In the genomic region with DNA sequence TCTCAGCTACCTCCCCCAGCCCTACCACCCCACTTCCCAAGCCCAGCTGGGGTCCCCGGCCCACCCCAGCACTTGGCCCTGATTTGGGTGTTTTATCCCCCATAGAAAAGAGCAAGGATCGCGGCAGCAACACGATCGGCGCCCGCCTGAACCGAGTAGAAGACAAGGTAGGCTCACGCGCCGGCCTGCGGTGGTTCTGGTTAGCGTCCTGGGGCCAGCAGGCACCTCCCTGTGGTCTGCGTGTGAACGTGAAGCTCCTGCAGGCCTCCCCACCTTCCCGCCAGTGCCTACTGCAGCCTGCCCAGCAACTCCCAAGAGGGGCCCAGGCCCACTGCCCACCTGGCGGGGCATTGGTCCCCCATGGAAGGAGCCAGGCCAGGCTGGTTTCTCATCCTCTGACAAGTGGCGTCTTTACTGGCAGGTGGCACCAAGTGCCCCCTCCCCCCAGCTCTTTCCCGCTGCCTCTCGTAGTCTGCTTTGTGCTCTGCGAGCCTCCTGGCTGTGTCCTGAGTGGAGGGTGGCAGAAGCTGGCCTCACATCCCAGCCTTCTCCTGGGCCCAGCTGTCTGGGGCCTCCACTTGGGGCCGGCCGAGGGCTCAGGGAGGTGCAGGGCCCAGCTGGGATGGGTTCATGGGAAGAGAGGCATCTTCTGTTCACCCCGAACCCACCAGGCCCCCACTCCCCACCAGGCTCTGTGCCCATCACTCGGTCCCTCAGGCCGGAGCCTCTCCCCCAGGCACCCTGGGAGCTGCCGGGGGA, we compare ENCODE assay signal across 8 cellular contexts.
A peak's percentile ranks its signal among the peaks of the same experiment; 100 is the strongest.
DNase-seq lines count a peak whose midpoint lies in the region; ATAC-seq, FAIRE-seq and TF ChIP-seq lines count a peak whose summit lies in the region.
"Had no signal": no experiment of that assay in that cellular context is flagged by ENCODE, and none has a peak within 500 bp of the region (broad histone marks: within the 10 kb centered on the region; RNA-seq: fewer than 3 reads in every experiment).

No MANE protein-coding gene starts in this region.

- intact Hi-C loops in left cardiac atrium (cut with DNase I), result no loop called here

- no peaks in the 10 kb centered on the region for H4K20me1 ChIP-seq in MM.1S (ENCODE audit: insufficient read depth, low read length)

- peaks cover 21% of the 10 kb centered on the region for H3F3A ChIP-seq in MM.1S (ENCODE audit: insufficient read depth, low read length)

- peak; percentile 64 for DNase-seq in MM.1S
- peak; percentile 26 for DNase-seq in left cardiac atrium
- no peak for DNase-seq in GM12892 (ENCODE audit: insufficient read length)
- DNase-seq in KG1 (lab: John Stamatoyannopoulos, UW), result no peak
- no peak for DNase-seq in NOMO-1 treated with DMSO at 0.1 percent for 48 hours (lab: John Stamatoyannopoulos, UW; ENCODE audit: unreplicated experiment)

- H3K9me3 ChIP-seq in MM.1S (replicated peaks; ENCODE audit: insufficient read depth, low read length), result no peaks in the 10 kb centered on the region
- no peaks in the 10 kb centered on the region for H3K9me3 ChIP-seq in skeletal muscle tissue (ENCODE audit: control insufficient read depth in 3 of 3, low read length in 3 of 3)

- H3K9ac ChIP-seq in MM.1S (ENCODE audit: low read length), result peak overlapping the region; percentile 96
- peak overlapping the region in 2 of 3 donors; percentile 76 to 81 for H3K9ac ChIP-seq in skeletal muscle tissue (ENCODE audit: low read depth in 1 of 3, low read length in 3 of 3)

- no peak for TF ChIP-seq CTCF in MM.1S (IDR thresholded peaks at IDR 0.05; ENCODE audit: low read length)

- H3K4me3 ChIP-seq in MM.1S (ENCODE audit: low read length) (peak overlapping the region; percentile 52), skeletal muscle tissue (ENCODE audit: low read length in 3 of 3) (peak overlapping the region in 1 of 3 donors; percentile 71)

- no peaks in the 10 kb centered on the region for H3K27me3 ChIP-seq in MM.1S (replicated peaks; ENCODE audit: insufficient read depth, low read length)
- H3K27me3 ChIP-seq in skeletal muscle tissue (ENCODE audit: control insufficient read depth in 3 of 3, insufficient read depth in 3 of 3, low read length in 3 of 3), result no peaks in the 10 kb centered on the region

- ATAC-seq in SK-N-SH treated with all-trans-retinoic acid at 6 μM for 48 hours (peak; percentile 36), left cardiac atrium (peak; percentile 4 to 9)

- no peaks in the 10 kb centered on the region for H3K9me2 ChIP-seq in MM.1S (replicated peaks; ENCODE audit: insufficient read depth, low read length)

- TF ChIP-seq POLR2A in GM12892 (IDR thresholded peaks at IDR 0.05; ENCODE audit: low read depth, low read length), result no peak

- H3K36me3 ChIP-seq in MM.1S (replicated peaks; ENCODE audit: insufficient read depth, low read length) (no peaks in the 10 kb centered on the region), skeletal muscle tissue (ENCODE audit: control insufficient read depth in 3 of 3, insufficient read depth in 3 of 3, low read length in 3 of 3) (no peaks in the 10 kb centered on the region)

- peak overlapping the region; percentile 86 for H3K4me2 ChIP-seq in MM.1S (ENCODE audit: low read depth, low read length)

- H3K27ac ChIP-seq in MM.1S (ENCODE audit: low read length) (peak overlapping the region; percentile 100), skeletal muscle tissue (ENCODE audit: low read depth, low read length) (peak overlapping the region; percentile 51)

- FAIRE-seq in GM12892 (lab: Jason Lieb, UNC), result no peak
- FAIRE-seq: keratinocyte had no signal

- H3K4me1 ChIP-seq in MM.1S (ENCODE audit: low read length), result peaks cover 69% of the 10 kb centered on the region
- peaks cover 22 to 30% (median 24%) of the 10 kb centered on the region in 3 donors for H3K4me1 ChIP-seq in skeletal muscle tissue (ENCODE audit: control insufficient read depth in 3 of 3, insufficient read depth in 3 of 3, low read length in 3 of 3)

- H3K79me2 ChIP-seq in MM.1S (ENCODE audit: low read length), result no peaks in the 10 kb centered on the region

- no peak overlapping the region for H2AFZ ChIP-seq in MM.1S (ENCODE audit: low read length)

TF ChIP-seq in SK-N-SH treated with all-trans-retinoic acid at 6 μM for 48 hours, 23 proteins besides CTCF, POLR2A, EP300 and RAD21:
- no peak for TF ChIP-seq CSDC2 (CRISPR knock-in tag; IDR thresholded peaks at IDR 0.05)
- TF ChIP-seq TCF4 (CRISPR knock-in tag; IDR thresholded peaks at IDR 0.05; ENCODE audit: borderline replicate concordance), result no peak
- TF ChIP-seq TOX (CRISPR knock-in tag; IDR thresholded peaks at IDR 0.05; ENCODE audit: borderline replicate concordance), result no peak
- no peak for TF ChIP-seq BACH2 (CRISPR knock-in tag; IDR thresholded peaks at IDR 0.05; ENCODE audit: borderline replicate concordance)
- TF ChIP-seq PPARA (CRISPR knock-in tag; IDR thresholded peaks at IDR 0.05; ENCODE audit: borderline replicate concordance), result no peak
- TF ChIP-seq, protein P1, sequence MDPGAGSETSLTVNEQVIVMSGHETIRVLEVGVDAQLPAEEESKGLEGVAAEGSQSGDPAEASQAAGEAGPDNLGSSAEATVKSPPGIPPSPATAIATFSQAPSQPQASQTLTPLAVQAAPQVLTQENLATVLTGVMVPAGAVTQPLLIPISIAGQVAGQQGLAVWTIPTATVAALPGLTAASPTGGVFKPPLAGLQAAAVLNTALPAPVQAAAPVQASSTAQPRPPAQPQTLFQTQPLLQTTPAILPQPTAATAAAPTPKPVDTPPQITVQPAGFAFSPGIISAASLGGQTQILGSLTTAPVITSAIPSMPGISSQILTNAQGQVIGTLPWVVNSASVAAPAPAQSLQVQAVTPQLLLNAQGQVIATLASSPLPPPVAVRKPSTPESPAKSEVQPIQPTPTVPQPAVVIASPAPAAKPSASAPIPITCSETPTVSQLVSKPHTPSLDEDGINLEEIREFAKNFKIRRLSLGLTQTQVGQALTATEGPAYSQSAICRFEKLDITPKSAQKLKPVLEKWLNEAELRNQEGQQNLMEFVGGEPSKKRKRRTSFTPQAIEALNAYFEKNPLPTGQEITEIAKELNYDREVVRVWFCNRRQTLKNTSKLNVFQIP (CRISPR knock-in tag; IDR thresholded peaks at IDR 0.05; ENCODE audit: borderline replicate concordance, low read depth), result no peak
- no peak for TF ChIP-seq ARNTL (CRISPR knock-in tag; IDR thresholded peaks at IDR 0.05; ENCODE audit: borderline replicate concordance, low read depth)
- TF ChIP-seq GLIS3 (CRISPR knock-in tag; IDR thresholded peaks at IDR 0.05), result no peak
- no peak for TF ChIP-seq ZFP3 (CRISPR knock-in tag; IDR thresholded peaks at IDR 0.05)
- TF ChIP-seq SNAI2 (CRISPR knock-in tag; IDR thresholded peaks at IDR 0.05), result no peak

Comparison
In these comparisons a context has a peak if more than half of its experiments do, and no peak if none do; other contexts are left out.
1. DNase-seq: peak in MM.1S (single experiment) and left cardiac atrium (single experiment); none in GM12892 (single experiment), KG1 (single experiment) and NOMO-1 treated with DMSO at 0.1 percent for 48 hours (single experiment).